9 cellular contexts compared by ENCODE assay signal in the genomic region with DNA sequence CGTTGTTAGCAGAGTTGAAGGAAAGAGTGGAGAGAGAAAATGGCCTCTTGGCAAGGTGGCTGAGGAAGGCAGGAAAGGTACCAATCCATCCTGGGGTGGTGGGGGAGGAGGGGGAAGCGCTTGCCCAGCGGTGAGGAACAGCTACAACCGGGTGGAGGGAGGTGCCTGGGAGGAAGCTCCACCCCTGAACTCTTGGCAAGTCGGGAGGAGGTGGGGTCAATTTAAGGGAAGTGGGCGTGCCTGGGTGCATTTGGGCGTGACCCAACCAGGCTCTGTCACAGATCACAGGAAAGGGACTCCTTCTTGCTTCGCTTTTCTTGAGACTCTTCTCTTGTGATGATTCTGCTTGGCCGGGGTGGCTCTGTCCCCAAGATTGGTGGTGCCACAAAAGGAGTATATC. TPM values are rescaled to one million over a fixed set of nuclear protein-coding genes. Genes with fewer than 3 reads are reported as not detected.
DNase-seq lines count a peak whose midpoint lies in the region; ATAC-seq lines count a peak whose summit lies in the region.
"Had no signal": no experiment of that assay in that cellular context is flagged by ENCODE, and none has a peak within 500 bp of the region (broad histone marks: within the 10 kb centered on the region; RNA-seq: fewer than 3 reads in every experiment).

No MANE protein-coding gene starts in this region.

- peak; percentile 100 for ATAC-seq in GM21381 (IDR thresholded peaks at IDR 0.05; ENCODE audit: unreplicated experiment)
- peak; percentile 98 for ATAC-seq in HG03565 (IDR thresholded peaks at IDR 0.05; ENCODE audit: unreplicated experiment)
- peak; percentile 95 to 96 for ATAC-seq in right cardiac atrium

- no peaks in the 10 kb centered on the region for H3K27me3 ChIP-seq in right cardiac atrium (ENCODE audit: control insufficient read depth, insufficient read depth)

- peaks cover 2% of the 10 kb centered on the region for H3K36me3 Mint-ChIP-seq in activated naive CD8-positive, alpha-beta T cell

- 22% methylated on average over 9 of the region's 9 CpGs for WGBS in right cardiac atrium

- H3K4me1 Mint-ChIP-seq in activated naive CD8-positive, alpha-beta T cell (ENCODE audit: low read depth) = peaks cover 11% of the 10 kb centered on the region

- DNase-seq in DMS153 (lab: John Stamatoyannopoulos, UW) (peak; percentile 22), SW480 (ENCODE audit: low spot score) (peak; percentile 66), right cardiac atrium (peak; percentile 82 to 91 (median 89)), NCI-H128 (lab: John Stamatoyannopoulos, UW; ENCODE audit: unreplicated experiment) (no peak)
- DNase-seq in stimulated activated CD4-positive, alpha-beta T cell treated with anti-CD3 and anti-CD28 coated beads, Interleukin-2, amount 100 ng/mL, for 4 hours (ENCODE audit: low read depth) = peak; percentile 65

- peaks cover 4% of the 10 kb centered on the region for H3K4me1 ChIP-seq in right cardiac atrium (ENCODE audit: control insufficient read depth, insufficient read depth, low read length)

- no peaks in the 10 kb centered on the region for H3K27me3 Mint-ChIP-seq in activated naive CD8-positive, alpha-beta T cell

- no peak overlapping the region for H3K27ac ChIP-seq in right cardiac atrium (ENCODE audit: low read length)
- H3K27ac ChIP-seq: SK-N-MC had no signal

- no peaks in the 10 kb centered on the region for H3K9me3 ChIP-seq in right cardiac atrium (ENCODE audit: control insufficient read depth, low read length)

- peak overlapping the region; percentile 80 for H3K27ac Mint-ChIP-seq in activated naive CD8-positive, alpha-beta T cell

- no peak overlapping the region for H3K4me3 ChIP-seq in right cardiac atrium (ENCODE audit: low read length)
- H3K4me3 ChIP-seq: SK-N-MC had no signal

- no peak overlapping the region for H3K4me3 Mint-ChIP-seq in activated naive CD8-positive, alpha-beta T cell

- H3K9me3 Mint-ChIP-seq in activated naive CD8-positive, alpha-beta T cell (ENCODE audit: low read depth) = no peaks in the 10 kb centered on the region

- intact Hi-C loops in right cardiac atrium (cut with DNase I) = loop anchor here in 1 of 4 donors (2.0 kb wide), 1 partner anchor 97 kb away; no protein-coding TSS in a partner anchor

RNA-seq across cellular contexts. Expression of a gene that starts 41.7 kb away (rescaled TPM):
- total RNA-seq in right cardiac atrium = 10 to 100 TPM; 10.9 to 13.8 (median 11.5) TPM
- polyA plus RNA-seq in right cardiac atrium = 5.0 TPM
